In the genomic region with DNA sequence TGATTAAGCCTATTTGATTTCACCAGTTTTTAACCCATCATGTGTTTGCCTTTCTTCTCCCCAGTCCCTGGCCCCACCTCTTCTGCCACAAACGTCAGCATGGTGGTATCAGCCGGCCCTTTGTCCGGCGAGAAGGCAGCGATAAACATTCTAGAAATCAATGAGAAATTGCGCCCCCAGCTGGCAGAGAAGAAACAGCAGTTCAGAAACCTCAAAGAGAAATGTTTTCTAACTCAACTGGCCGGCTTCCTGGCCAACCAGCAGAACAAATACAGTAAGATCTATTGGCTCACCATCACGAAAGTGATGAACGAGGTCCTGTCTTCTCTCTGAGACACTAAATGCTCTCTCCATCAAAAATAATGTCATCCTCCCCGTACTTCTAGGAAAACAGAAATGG, we compare ENCODE assay signal across 7 cellular contexts.
DNase-seq lines count a peak whose midpoint lies in the region; ATAC-seq and TF ChIP-seq lines count a peak whose summit lies in the region.
"Not testable (repeated sequence)": the region's sequence is repeated elsewhere in the genome, so short reads cannot be mapped to it uniquely, and the experiment has no call there.

No MANE protein-coding gene starts in this region.

- not testable (repeated sequence) for ATAC-seq in left colon, sciatic nerve

- not testable (repeated sequence) for H3K27ac ChIP-seq in effector memory CD4-positive, alpha-beta T cell (ENCODE audit: insufficient read depth, low read length, poor library complexity, severe bottlenecking)

- DNase-seq in GM10248 (ENCODE audit: extremely low spot score) = not testable (repeated sequence)
- DNase-seq in NCI-H1417 (lab: John Stamatoyannopoulos, UW) = peak; percentile 1 to 48 (median 8)
- peak; percentile 3 for DNase-seq in T1000 (lab: John Stamatoyannopoulos, UW)
- peak; percentile 72 for DNase-seq in activated effector memory CD4-positive, alpha-beta T cell treated with anti-CD3 and anti-CD28 coated beads, Interleukin-2, amount 50 U/mL, for 16 hours
- DNase-seq in effector memory CD4-positive, alpha-beta T cell = peak in 2 of 3 donors; percentile 0 to 3
- DNase-seq in left colon = peak; percentile 6 to 35
- DNase-seq in sciatic nerve (ENCODE audit: low spot score) = peak; percentile 52

- not testable (repeated sequence) for H3K27me3 ChIP-seq in effector memory CD4-positive, alpha-beta T cell (replicated peaks; ENCODE audit: control insufficient read depth, insufficient read depth, low read length, poor library complexity, severe bottlenecking)

- H3K4me3 ChIP-seq in effector memory CD4-positive, alpha-beta T cell (ENCODE audit: insufficient read depth, low read depth, low read length, poor library complexity, severe bottlenecking) = not testable (repeated sequence)

- peak; percentile 25 for TF ChIP-seq CTCF in GM10248 (IDR thresholded peaks at IDR 0.05; ENCODE audit: control extremely low read depth, extremely low read depth, low read depth, missing control alignments)

- not testable (repeated sequence) for H3K4me1 ChIP-seq in effector memory CD4-positive, alpha-beta T cell (ENCODE audit: control insufficient read depth, insufficient read depth, low read length, poor library complexity, severe bottlenecking)

- H3K9me3 ChIP-seq in effector memory CD4-positive, alpha-beta T cell (ENCODE audit: control insufficient read depth, low read length) = not testable (repeated sequence)

- H3K36me3 ChIP-seq in effector memory CD4-positive, alpha-beta T cell (ENCODE audit: control insufficient read depth, insufficient read depth, low read length) = not testable (repeated sequence)

- CTCF ChIA-PET in GM10248 (lab: Yijun Ruan, JAX) = not testable (repeated sequence)

- POLR2A ChIA-PET in GM10248 (lab: Yijun Ruan, JAX) = not testable (repeated sequence)

- intact Hi-C loops in left colon (cut with DNase I, micrococcal nuclease); sciatic nerve (cut with DNase I): not testable (repeated sequence)
